9 cellular contexts compared by ENCODE assay signal in the genomic region with DNA sequence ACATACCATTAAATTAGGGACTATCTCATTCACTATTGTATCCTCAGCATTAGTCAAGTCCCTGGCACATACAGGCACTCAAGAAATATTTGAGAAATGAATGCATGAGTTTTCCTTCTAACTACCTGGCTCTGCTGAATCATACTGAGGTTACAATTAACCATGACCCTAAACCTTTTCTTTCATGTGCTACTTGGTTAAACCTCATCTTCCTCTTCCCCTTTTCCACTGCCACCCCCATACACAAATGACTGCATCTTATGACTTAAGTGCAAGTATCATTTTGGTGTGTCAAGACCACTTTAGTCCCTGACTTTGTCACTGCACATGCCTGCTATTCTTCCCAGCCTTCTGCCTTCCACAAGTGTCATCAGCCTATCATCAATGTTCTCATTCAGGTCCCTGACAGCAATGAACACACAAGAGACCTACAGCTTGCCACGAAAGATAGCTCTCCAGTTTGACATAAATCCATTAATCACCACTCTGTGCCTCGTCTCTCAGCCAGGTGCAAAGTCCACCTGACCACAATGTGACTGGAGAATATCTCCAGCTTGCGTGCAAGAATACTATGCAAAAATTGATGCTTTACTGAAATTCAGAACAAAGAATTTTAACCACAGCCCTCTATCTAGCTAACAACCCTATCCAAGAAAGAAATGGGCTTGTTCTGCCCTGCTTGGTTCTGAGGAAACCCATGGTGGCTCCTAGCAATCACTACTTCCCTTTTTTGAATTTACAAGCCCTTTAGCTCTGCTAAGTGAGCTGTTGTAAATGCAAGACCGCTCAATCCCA.
A peak's percentile ranks its signal among the peaks of the same experiment; 100 is the strongest.
DNase-seq lines count a peak whose midpoint lies in the region; ATAC-seq, FAIRE-seq and TF ChIP-seq lines count a peak whose summit lies in the region.
"Had no signal": no experiment of that assay in that cellular context is flagged by ENCODE, and none has a peak within 500 bp of the region (broad histone marks: within the 10 kb centered on the region; RNA-seq: fewer than 3 reads in every experiment).

No MANE protein-coding gene starts in this region.

- TF ChIP-seq CTCF in RWPE1 (conservative IDR thresholded peaks at IDR 0.05; ENCODE audit: low read depth) (no peak), fibroblast of the aortic adventitia (IDR thresholded peaks at IDR 0.05; ENCODE audit: insufficient read depth, low read length) (no peak)

- FAIRE-seq in frontal cortex (lab: Jason Lieb, UNC), result no peak

- peak; percentile 43 for ATAC-seq in GM18499 (IDR thresholded peaks at IDR 0.05; ENCODE audit: insufficient read depth, unreplicated experiment)
- peak; percentile 54 for ATAC-seq in GM21528 (IDR thresholded peaks at IDR 0.05; ENCODE audit: low FRiP score, unreplicated experiment)
- ATAC-seq in HG03575 (IDR thresholded peaks at IDR 0.05; ENCODE audit: extremely low read depth, insufficient number of reproducible peaks, low FRiP score, unreplicated experiment), result peak; percentile 31

- no peak overlapping the region for H3K27ac ChIP-seq in RWPE1

- DNase-seq in RWPE1 (ENCODE audit: low spot score) (peak; percentile 73), fibroblast of the aortic adventitia (ENCODE audit: low read depth) (peak; percentile 46), NCI-H2196 (lab: John Stamatoyannopoulos, UW; ENCODE audit: unreplicated experiment) (no peak), HUDEP-2 (lab: John Stamatoyannopoulos, UW; ENCODE audit: unreplicated experiment in 76 of 76) (no peak), frontal cortex (ENCODE audit: low spot score in 2 of 2) (no peak)
- DNase-seq: natural killer cell had no signal

- POLR2A ChIA-PET in RWPE1 (lab: Yijun Ruan, JAX; ENCODE audit: low non-redundant PET), result no interaction called here

- no peak overlapping the region for H3K4me3 ChIP-seq in fibroblast of the aortic adventitia (ENCODE audit: low read depth, low read length)

- CTCF ChIA-PET in RWPE1 (lab: Yijun Ruan, JAX), result interaction anchor here (0.6 kb wide), 1 partner anchor 28 kb away, joined by 4 read pairs; no protein-coding TSS in a partner anchor

Comparison
In these comparisons a context has a peak if more than half of its experiments do, and no peak if none do; other contexts are left out.
1. DNase-seq: peak in RWPE1 (single experiment) and fibroblast of the aortic adventitia (single experiment); none in NCI-H2196 (single experiment), HUDEP-2 (0 of 76) and frontal cortex (0 of 2).
2. Peak in every context shown above with its lines, with median percentiles within 50 percentile points of each other: ATAC-seq.